In genomic region chr10:5147981-5148677, GRCh38 we compare ENCODE assay signal across 23 cellular contexts. TPM values are rescaled to one million over a fixed set of nuclear protein-coding genes. Genes with fewer than 3 reads are reported as not detected.
"Had no signal": no experiment of that assay in that cellular context is flagged by ENCODE, and none has a peak within 500 bp of the region (broad histone marks: within the 10 kb centered on the region; RNA-seq: fewer than 3 reads in every experiment).

No MANE protein-coding gene starts in this region.

- H3K4me1 ChIP-seq: breast epithelium, heart left ventricle, prostate gland had no signal

- H3K4me1 Mint-ChIP-seq: activated CD4-positive, alpha-beta T cell treated with anti-CD3 and anti-CD28 coated beads, Interleukin-2, amount 10 ng/mL, durations not matched to agents 7 days and 5 days; activated naive CD8-positive, alpha-beta T cell treated with anti-CD3 and anti-CD28 coated beads, Interleukin-2, amount 10 ng/mL, durations not matched to agents 7 days and 5 days; nephron progenitor cell had no signal

- H3K9me3 ChIP-seq: prostate gland had no signal

- DNase-seq: activated CD4-positive, alpha-beta T cell treated with anti-CD3 and anti-CD28 coated beads, Interleukin-2, amount 10 ng/mL, durations not matched to agents 7 days and 5 days; activated CD8-positive, alpha-beta memory T cell treated with anti-CD3 and anti-CD28 coated beads for 24 hours; activated naive CD4-positive, alpha-beta T cell; activated naive CD8-positive, alpha-beta T cell treated with anti-CD3 and anti-CD28 coated beads, Interleukin-2, amount 10 ng/mL, durations not matched to agents 7 days and 5 days; cerebellar nuclear complex; heart left ventricle; left cardiac atrium; nephron progenitor cell; occipital lobe; right cardiac atrium; stimulated activated CD4-positive, alpha-beta T cell treated with anti-CD3 and anti-CD28 coated beads, Interleukin-4, amount 100 ng/mL, for 4 hours; stimulated activated CD8-positive, alpha-beta memory T cell treated with anti-CD3 and anti-CD28 coated beads, Interleukin-4, amount 100 ng/mL, for 48 hours; stimulated activated naive CD4-positive, alpha-beta T cell treated with Interleukin-2 at 50 U/mL for 16 hours; SW 1271; trophoblast cell had no signal

- H3K36me3 ChIP-seq: breast epithelium, heart left ventricle, prostate gland had no signal

- H3K27ac ChIP-seq: breast epithelium, heart left ventricle, prostate gland had no signal

- H3K27me3 Mint-ChIP-seq: activated CD4-positive, alpha-beta T cell treated with anti-CD3 and anti-CD28 coated beads, Interleukin-2, amount 10 ng/mL, durations not matched to agents 7 days and 5 days; dendritic cell treated with granulocyte-macrophage colony-stimulating factor and Interleukin-4, amounts not matched to agents 40 ng/mL and 50 ng/mL, for 4 days had no signal

- H3K4me2 ChIP-seq: smooth muscle cell had no signal

- ATAC-seq: heart left ventricle, left cardiac atrium, right cardiac atrium had no signal

- H3K4me3 Mint-ChIP-seq: activated CD4-positive, alpha-beta T cell treated with anti-CD3 and anti-CD28 coated beads, Interleukin-2, amount 10 ng/mL, durations not matched to agents 7 days and 5 days; activated naive CD8-positive, alpha-beta T cell treated with anti-CD3 and anti-CD28 coated beads, Interleukin-2, amount 10 ng/mL, durations not matched to agents 7 days and 5 days; dendritic cell treated with granulocyte-macrophage colony-stimulating factor and Interleukin-4, amounts not matched to agents 40 ng/mL and 50 ng/mL, for 4 days; nephron progenitor cell had no signal

- H3K27ac Mint-ChIP-seq: activated CD4-positive, alpha-beta T cell treated with anti-CD3 and anti-CD28 coated beads, Interleukin-2, amount 10 ng/mL, durations not matched to agents 7 days and 5 days; activated naive CD8-positive, alpha-beta T cell treated with anti-CD3 and anti-CD28 coated beads, Interleukin-2, amount 10 ng/mL, durations not matched to agents 7 days and 5 days; dendritic cell treated with granulocyte-macrophage colony-stimulating factor and Interleukin-4, amounts not matched to agents 40 ng/mL and 50 ng/mL, for 4 days; nephron progenitor cell had no signal

- H3K27me3 ChIP-seq: breast epithelium, heart left ventricle had no signal

- H3K36me3 Mint-ChIP-seq: activated naive CD8-positive, alpha-beta T cell treated with anti-CD3 and anti-CD28 coated beads, Interleukin-2, amount 10 ng/mL, durations not matched to agents 7 days and 5 days had no signal

- H3K4me3 ChIP-seq: breast epithelium, heart left ventricle, prostate gland, smooth muscle cell had no signal

RNA-seq across cellular contexts. Expression of gene AKR1C8, which starts 36.8 kb away (rescaled TPM):
- total RNA-seq: epithelial cell of proximal tubule, frontal cortex, lung microvascular endothelial cell, prostate gland, smooth muscle cell had no signal
- polyA plus RNA-seq: smooth muscle cell had no signal

RNA-seq across cellular contexts. Expression of gene AKR1C4, which starts 48.5 kb away (rescaled TPM):
- total RNA-seq: activated CD4-positive, alpha-beta T cell treated with anti-CD3 and anti-CD28 coated beads, Interleukin-2, amount 10 ng/mL, durations not matched to agents 7 days and 5 days; activated naive CD8-positive, alpha-beta T cell treated with anti-CD3 and anti-CD28 coated beads, Interleukin-2, amount 10 ng/mL, durations not matched to agents 7 days and 5 days; breast epithelium; epithelial cell of proximal tubule; frontal cortex; heart left ventricle; left cardiac atrium; lung microvascular endothelial cell; occipital lobe; prostate gland; right cardiac atrium; smooth muscle cell; T-helper 2 cell treated with Interferon-gamma antibody and Interleukin-4, amounts not matched to agents 100 ng/mL and 5 ng/mL, for 36 hours had no signal
- polyA plus RNA-seq: heart left ventricle, right cardiac atrium, smooth muscle cell had no signal
